In genomic region chr2:105849431-105850179, GRCh38 we compare ENCODE assay signal across 16 cellular contexts.
DNase-seq lines count a peak whose midpoint lies in the region; ATAC-seq lines count a peak whose summit lies in the region.
"Had no signal": no experiment of that assay in that cellular context is flagged by ENCODE, and none has a peak within 500 bp of the region (broad histone marks: within the 10 kb centered on the region; RNA-seq: fewer than 3 reads in every experiment).

No MANE protein-coding gene starts in this region.

- peaks cover 89% of the 10 kb centered on the region for H3K4me1 Mint-ChIP-seq in stimulated activated naive CD8-positive, alpha-beta T cell treated with anti-CD3 and anti-CD28 coated beads, Interleukin-15, Interleukin-2, amounts not matched to agents 100 ng/mL and 50 ng/mL, for 24 hours (ENCODE audit: low read depth)
- peaks cover 39 to 71% of the 10 kb centered on the region in 2 donors for H3K4me1 Mint-ChIP-seq in effector memory CD8-positive, alpha-beta T cell (ENCODE audit: low read depth in 2 of 2)
- peaks cover 55% of the 10 kb centered on the region for H3K4me1 Mint-ChIP-seq in stimulated activated memory B cell treated with anti-CD40 and anti-IgM and Interleukin-4, amounts not matched to agents 10 μg/mL and 1 μg/mL and 100 μg/mL, for 72 hours

- no peak overlapping the region for H3K4me3 Mint-ChIP-seq in stimulated activated naive CD8-positive, alpha-beta T cell treated with anti-CD3 and anti-CD28 coated beads, Interleukin-15, Interleukin-2, amounts not matched to agents 100 ng/mL and 50 ng/mL, for 24 hours
- no peak overlapping the region for H3K4me3 Mint-ChIP-seq in effector memory CD8-positive, alpha-beta T cell
- no peak overlapping the region for H3K4me3 Mint-ChIP-seq in stimulated activated memory B cell treated with anti-CD40 and anti-IgM and Interleukin-4, amounts not matched to agents 10 μg/mL and 1 μg/mL and 100 μg/mL, for 72 hours

- H3K27ac Mint-ChIP-seq in stimulated activated naive CD8-positive, alpha-beta T cell treated with anti-CD3 and anti-CD28 coated beads, Interleukin-15, Interleukin-2, amounts not matched to agents 100 ng/mL and 50 ng/mL, for 24 hours: peak overlapping the region; percentile 71
- peak overlapping the region; percentile 75 to 79 for H3K27ac Mint-ChIP-seq in effector memory CD8-positive, alpha-beta T cell
- no peak overlapping the region for H3K27ac Mint-ChIP-seq in stimulated activated memory B cell treated with anti-CD40 and anti-IgM and Interleukin-4, amounts not matched to agents 10 μg/mL and 1 μg/mL and 100 μg/mL, for 72 hours

- no peak for ATAC-seq in stimulated activated naive CD8-positive, alpha-beta T cell treated with anti-CD3 and anti-CD28 coated beads, Interleukin-15, Interleukin-2, amounts not matched to agents 100 U/mL and 50 U/mL, for 24 hours
- no peak for ATAC-seq in effector memory CD8-positive, alpha-beta T cell (replicated peaks)
- ATAC-seq in GM19463 (IDR thresholded peaks at IDR 0.05; ENCODE audit: unreplicated experiment): no peak
- no peak for ATAC-seq in stimulated activated memory B cell treated with anti-CD40 and anti-IgM and Interleukin-4, amounts not matched to agents 10 μg/mL and 1 μg/mL and 100 μg/mL, for 72 hours
- ATAC-seq: HCT116, PC-3 had no signal

- peaks cover 4% of the 10 kb centered on the region for H3K9me3 Mint-ChIP-seq in stimulated activated naive CD8-positive, alpha-beta T cell treated with anti-CD3 and anti-CD28 coated beads, Interleukin-15, Interleukin-2, amounts not matched to agents 100 ng/mL and 50 ng/mL, for 24 hours
- no peaks in the 10 kb centered on the region for H3K9me3 Mint-ChIP-seq in effector memory CD8-positive, alpha-beta T cell
- no peaks in the 10 kb centered on the region for H3K9me3 Mint-ChIP-seq in stimulated activated memory B cell treated with anti-CD40 and anti-IgM and Interleukin-4, amounts not matched to agents 10 μg/mL and 1 μg/mL and 100 μg/mL, for 72 hours

- no peaks in the 10 kb centered on the region for H3K27me3 Mint-ChIP-seq in stimulated activated naive CD8-positive, alpha-beta T cell treated with anti-CD3 and anti-CD28 coated beads, Interleukin-15, Interleukin-2, amounts not matched to agents 100 ng/mL and 50 ng/mL, for 24 hours
- no peaks in the 10 kb centered on the region for H3K27me3 Mint-ChIP-seq in effector memory CD8-positive, alpha-beta T cell
- no peaks in the 10 kb centered on the region for H3K27me3 Mint-ChIP-seq in stimulated activated memory B cell treated with anti-CD40 and anti-IgM and Interleukin-4, amounts not matched to agents 10 μg/mL and 1 μg/mL and 100 μg/mL, for 72 hours

- DNase-seq in stimulated activated naive CD8-positive, alpha-beta T cell treated with anti-CD3 and anti-CD28 coated beads, Interleukin-15, Interleukin-2, amounts not matched to agents 100 U/mL and 50 U/mL, for 24 hours: no peak
- DNase-seq in NCI-H510A (lab: John Stamatoyannopoulos, UW) (peak; percentile 46), substantia nigra (lab: John Stamatoyannopoulos, UW) (no peak)
- no peak for DNase-seq in effector memory CD8-positive, alpha-beta T cell
- no peak for DNase-seq in stimulated activated CD4-positive, alpha-beta T cell treated with anti-CD3 and anti-CD28 coated beads, Interleukin-1b, Interleukin-23, amount 100 ng/mL, for 48 hours
- DNase-seq: DND-41, esophagus squamous epithelium, NCI-H1694, PC-3, testis had no signal

- H3K27ac ChIP-seq in substantia nigra (ENCODE audit: low read depth, low read length, poor library complexity, severe bottlenecking): no peak overlapping the region
- H3K27ac ChIP-seq: esophagus squamous epithelium, right atrium auricular region, SK-N-MC, testis had no signal

- peaks cover 61% of the 10 kb centered on the region for H3K36me3 Mint-ChIP-seq in stimulated activated naive CD8-positive, alpha-beta T cell treated with anti-CD3 and anti-CD28 coated beads, Interleukin-15, Interleukin-2, amounts not matched to agents 100 ng/mL and 50 ng/mL, for 24 hours (ENCODE audit: low read depth)
- H3K36me3 Mint-ChIP-seq in effector memory CD8-positive, alpha-beta T cell (ENCODE audit: insufficient read depth): peaks cover 9% of the 10 kb centered on the region
- peaks cover 45% of the 10 kb centered on the region for H3K36me3 Mint-ChIP-seq in stimulated activated memory B cell treated with anti-CD40 and anti-IgM and Interleukin-4, amounts not matched to agents 10 μg/mL and 1 μg/mL and 100 μg/mL, for 72 hours
